ENCODE assay signal across 8 cellular contexts in genomic region chr16:69762843-69763556, GRCh38. TPM values are rescaled to one million over a fixed set of nuclear protein-coding genes. Genes with fewer than 3 reads are reported as not detected.
DNase-seq lines count a peak whose midpoint lies in the region; ATAC-seq and TF ChIP-seq lines count a peak whose summit lies in the region.

No MANE protein-coding gene starts in this region.

- H3K27ac Mint-ChIP-seq in CD4-positive, CD25-positive, alpha-beta regulatory T cell: peak overlapping the region; percentile 96 to 97 (median 96)

- H3K4me2 ChIP-seq in PC-9: peak overlapping the region; percentile 84

- H3K4me3 Mint-ChIP-seq in CD4-positive, CD25-positive, alpha-beta regulatory T cell: peak overlapping the region; percentile 86 to 94 (median 91)

- POLR2A ChIA-PET in PC-9 (lab: Charles Lee; ENCODE audit: unreplicated experiment): interaction anchor here (0.7 kb wide), 3 partner anchors 87 to 984 kb away, joined by 4 to 7 read pairs (median 5); no protein-coding TSS in a partner anchor

- peaks cover 12% of the 10 kb centered on the region for H3K36me3 Mint-ChIP-seq in CD4-positive, CD25-positive, alpha-beta regulatory T cell

- H3K36me3 ChIP-seq in CD4-positive, CD25-positive, alpha-beta regulatory T cell (ENCODE audit: control insufficient read depth, insufficient read depth, low read length): no peaks in the 10 kb centered on the region
- H3K36me3 ChIP-seq in H7 (replicated peaks; ENCODE audit: control insufficient read depth, insufficient read depth, low read length): no peaks in the 10 kb centered on the region
- no peaks in the 10 kb centered on the region for H3K36me3 ChIP-seq in PC-9 (ENCODE audit: low read depth)
- no peaks in the 10 kb centered on the region for H3K36me3 ChIP-seq in urinary bladder (ENCODE audit: insufficient read depth)

- peak; percentile 19 to 30 for ATAC-seq in CD4-positive, CD25-positive, alpha-beta regulatory T cell (ENCODE audit: low read depth in 2 of 2)

- CTCF ChIA-PET in PC-9 (lab: Charles Lee): interaction anchor here (0.7 to 1.5 kb wide), 2 partner anchors 9 to 544 kb away, joined by 3 to 4 read pairs; partner anchors contain the start of gene NOB1

- H3K9me3 ChIP-seq in CD4-positive, CD25-positive, alpha-beta regulatory T cell (ENCODE audit: control insufficient read depth in 2 of 2, low read length in 2 of 2): no peaks in the 10 kb centered on the region
- H3K9me3 ChIP-seq in PC-9 (ENCODE audit: insufficient read depth, low read depth): no peaks in the 10 kb centered on the region

- H3K4me3 ChIP-seq in CD4-positive, CD25-positive, alpha-beta regulatory T cell (ENCODE audit: low read depth, low read length): peak overlapping the region; percentile 94
- H3K4me3 ChIP-seq in H7 (ENCODE audit: insufficient read depth, low read depth, low read length): peak overlapping the region; percentile 51
- peak overlapping the region; percentile 99 for H3K4me3 ChIP-seq in PC-9
- H3K4me3 ChIP-seq in urinary bladder (ENCODE audit: low read depth, low read length): peak overlapping the region; percentile 98

- intact Hi-C loops in PC-9 (cut with micrococcal nuclease; ENCODE audit: unreplicated experiment): loop anchor here (2.0 to 10.0 kb wide), 2 partner anchors 36 to 428 kb away; partner anchors contain the start of genes COG8, NIP7, NQO1 and PDF

- DNase-seq in CD4-positive, CD25-positive, alpha-beta regulatory T cell: peak in 2 of 3 donors; percentile 35 to 55
- DNase-seq in H7: no peak
- DNase-seq in PC-9: no peak
- peak; percentile 59 for DNase-seq in dermis blood vessel endothelial cell
- DNase-seq in medulla oblongata (ENCODE audit: extremely low spot score): peak; percentile 30
- no peak for DNase-seq in activated gamma-delta T cell treated with Interleukin-2 at 50 U/mL for 16 hours
- DNase-seq in activated CD4-positive, alpha-beta T cell treated with anti-CD3 and anti-CD28 coated beads, Interleukin-2, amount 50 U/mL, for 1 hour: no peak

- peaks cover 63% of the 10 kb centered on the region for H3K79me2 ChIP-seq in PC-9 (ENCODE audit: low read depth)

- no peaks in the 10 kb centered on the region for H3K9me3 Mint-ChIP-seq in CD4-positive, CD25-positive, alpha-beta regulatory T cell

- H4K20me1 ChIP-seq in PC-9 (ENCODE audit: insufficient read depth): no peaks in the 10 kb centered on the region

- H3K27me3 Mint-ChIP-seq in CD4-positive, CD25-positive, alpha-beta regulatory T cell: peaks cover 4% of the 10 kb centered on the region

- peaks cover 14 to 53% (median 35%) of the 10 kb centered on the region in 4 donors for H3K4me1 Mint-ChIP-seq in CD4-positive, CD25-positive, alpha-beta regulatory T cell

- BruUV-seq in PC-9 (replicated peaks; lab: Mats Ljungman, UMichigan): TSS peak; percentile 42

- peaks cover 8% of the 10 kb centered on the region; the same call in 1 of the 2 replicates for H3F3A ChIP-seq in PC-9 (ENCODE audit: insufficient read depth, low read depth)

- WGBS in urinary bladder: 5% methylated on average over 13 of the region's 13 CpGs

- H3K27ac ChIP-seq in CD4-positive, CD25-positive, alpha-beta regulatory T cell (ENCODE audit: insufficient read depth, low read length, poor library complexity, severe bottlenecking): peak overlapping the region; percentile 92
- H3K27ac ChIP-seq in PC-9: peak overlapping the region; percentile 81
- peak overlapping the region; percentile 94 for H3K27ac ChIP-seq in urinary bladder (ENCODE audit: low read depth)

- no peak for TF ChIP-seq CTCF in PC-9 (conservative IDR thresholded peaks at IDR 0.05)

- H3K9me2 ChIP-seq in PC-9 (ENCODE audit: insufficient read depth): no peaks in the 10 kb centered on the region

- peaks cover 23% of the 10 kb centered on the region for H3K4me1 ChIP-seq in CD4-positive, CD25-positive, alpha-beta regulatory T cell (ENCODE audit: control insufficient read depth, insufficient read depth, low read length, poor library complexity, severe bottlenecking)
- H3K4me1 ChIP-seq in PC-9 (replicated peaks; ENCODE audit: insufficient read depth) (peaks cover 18% of the 10 kb centered on the region), urinary bladder (ENCODE audit: insufficient read depth) (no peaks in the 10 kb centered on the region)

- peak overlapping the region; percentile 97 for H2AFZ ChIP-seq in PC-9

- H3K27me3 ChIP-seq in CD4-positive, CD25-positive, alpha-beta regulatory T cell (ENCODE audit: control insufficient read depth, insufficient read depth, low read length): no peaks in the 10 kb centered on the region
- H3K27me3 ChIP-seq in H7 (ENCODE audit: control insufficient read depth, insufficient read depth, low read length) (no peaks in the 10 kb centered on the region), PC-9 (ENCODE audit: insufficient read depth, low read depth) (no peaks in the 10 kb centered on the region)

RNA-seq across cellular contexts. Expression of gene WWP2, which starts 0.9 kb away (rescaled TPM):
- total RNA-seq in CD4-positive, CD25-positive, alpha-beta regulatory T cell: 93.0 TPM
- polyA plus RNA-seq in CD4-positive, CD25-positive, alpha-beta regulatory T cell: 10 to 100 TPM; 36.3 to 43.4 (median 39.2) TPM
- total RNA-seq in H7 (2014; rRNA removed; shearing (Covaris generic)): 25.1 and 28.3 TPM in 2 replicates
- total RNA-seq in PC-9 (2021): 38.8 and 46.4 TPM in 2 replicates
- 25.4 and 39.0 TPM in 2 replicates for total RNA-seq in dermis blood vessel endothelial cell
- 17.8 TPM for total RNA-seq in urinary bladder
- 20.4 TPM for polyA plus RNA-seq in urinary bladder

RNA-seq across cellular contexts. Expression of gene NOB1, which starts 8.3 kb away (rescaled TPM):
- total RNA-seq in CD4-positive, CD25-positive, alpha-beta regulatory T cell: 36.1 TPM
- 10 to 100 TPM; 49.2 to 62.6 (median 52.8) TPM for polyA plus RNA-seq in CD4-positive, CD25-positive, alpha-beta regulatory T cell
- 43.4 and 65.0 TPM in 2 replicates for total RNA-seq in H7 (2014; rRNA removed; shearing (Covaris generic))
- total RNA-seq in PC-9 (2021): 66.9 and 93.2 TPM in 2 replicates
- total RNA-seq in dermis blood vessel endothelial cell: 19.4 and 22.7 TPM in 2 replicates
- total RNA-seq in urinary bladder: 9.8 TPM
- 48.7 TPM for polyA plus RNA-seq in urinary bladder

RNA-seq across cellular contexts. Expression of gene NQO1, which starts 36.6 kb away (rescaled TPM):
- total RNA-seq in CD4-positive, CD25-positive, alpha-beta regulatory T cell: 3.9 TPM
- 10 to 100 TPM in 2 of 4 donors, 1 to 10 TPM in 2; 4.1 to 15.1 (median 8.7) TPM for polyA plus RNA-seq in CD4-positive, CD25-positive, alpha-beta regulatory T cell
- total RNA-seq in H7 (2014; rRNA removed; shearing (Covaris generic)): 145 and 229 TPM in 2 replicates
- total RNA-seq in PC-9 (2021): 837 and 853 TPM in 2 replicates
- total RNA-seq in dermis blood vessel endothelial cell: 427 and 456 TPM in 2 replicates
- 12.1 TPM for total RNA-seq in urinary bladder
- polyA plus RNA-seq in urinary bladder: 92.5 TPM

Comparison
In these comparisons a context has a peak if more than half of its experiments do, and no peak if none do; other contexts are left out.
1. DNase-seq: peak in CD4-positive, CD25-positive, alpha-beta regulatory T cell (2 of 3), dermis blood vessel endothelial cell (single experiment) and medulla oblongata (single experiment); none in H7 (single experiment), PC-9 (0 of 2), activated gamma-delta T cell treated with Interleukin-2 at 50 U/mL for 16 hours (single experiment) and activated CD4-positive, alpha-beta T cell treated with anti-CD3 and anti-CD28 coated beads, Interleukin-2, amount 50 U/mL, for 1 hour (single experiment).
2. RNA of gene NQO1, which starts 36.6 kb away (total RNA-seq): 837 to 853 TPM in PC-9, 427 to 456 TPM in dermis blood vessel endothelial cell and 145 to 229 TPM in H7; 12.1 TPM in urinary bladder (single experiment) and 3.9 TPM in CD4-positive, CD25-positive, alpha-beta regulatory T cell (single experiment); every median in the first group is over 10 times any median in the second.
3. Peak in every context shown above with its lines, with median percentiles within 50 percentile points of each other: H3K27ac ChIP-seq and H3K4me3 ChIP-seq.